ENCODE assay signal across 33 cellular contexts in genomic region chr18:799943-800342, GRCh38.
"Had no signal": no experiment of that assay in that cellular context is flagged by ENCODE, and none has a peak within 500 bp of the region (broad histone marks: within the 10 kb centered on the region; RNA-seq: fewer than 3 reads in every experiment).

No MANE protein-coding gene starts in this region.

- ATAC-seq: activated CD4-positive, alpha-beta T cell treated with anti-CD3 and anti-CD28 coated beads for 36 hours; activated CD8-positive, alpha-beta memory T cell treated with anti-CD3 and anti-CD28 coated beads, Interleukin-2, amount 10 ng/mL, durations not matched to agents 7 days and 5 days; activated CD8-positive, alpha-beta T cell treated with anti-CD3 and anti-CD28 coated beads, Interleukin-2, amount 10 ng/mL, durations not matched to agents 7 days and 5 days; activated naive CD8-positive, alpha-beta T cell treated with anti-CD3 and anti-CD28 coated beads, Interleukin-2, amount 50 U/mL, for 24 hours had no signal

- H3K9me3 ChIP-seq: ascending aorta had no signal

- H3K27ac ChIP-seq: ascending aorta, VCaP had no signal

- H3K4me1 Mint-ChIP-seq: activated B cell treated with CpG ODN at 0.5 μM for 24 hours had no signal

- H3K4me1 ChIP-seq: ascending aorta had no signal

- DNase-seq: activated B cell treated with CpG ODN at 0.5 μM for 24 hours; activated CD4-positive, alpha-beta memory T cell treated with anti-CD3 and anti-CD28 coated beads, Interleukin-2, amount 10 ng/mL, durations not matched to agents 7 days and 5 days; activated CD4-positive, alpha-beta T cell treated with anti-CD3 and anti-CD28 coated beads for 1 hour; activated CD4-positive, alpha-beta T cell treated with anti-CD3 and anti-CD28 coated beads for 36 hours; activated CD4-positive, alpha-beta T cell treated with anti-CD3 and anti-CD28 coated beads for 48 hours; activated CD4-positive, alpha-beta T cell treated with anti-CD3 and anti-CD28 coated beads, Interleukin-2, amount 10 ng/mL, durations not matched to agents 7 days and 5 days; activated CD4-positive, alpha-beta T cell treated with anti-CD3 and anti-CD28 coated beads, Interleukin-2, amount 50 U/mL, for 48 hours; activated CD8-positive, alpha-beta memory T cell treated with anti-CD3 and anti-CD28 coated beads for 24 hours; activated CD8-positive, alpha-beta memory T cell treated with anti-CD3 and anti-CD28 coated beads, Interleukin-2, amount 10 ng/mL, durations not matched to agents 7 days and 5 days; activated CD8-positive, alpha-beta memory T cell treated with anti-CD3 and anti-CD28 coated beads, Interleukin-2, amount 50 U/mL, for 48 hours; activated CD8-positive, alpha-beta T cell treated with anti-CD3 and anti-CD28 coated beads, Interleukin-2, amount 10 ng/mL, durations not matched to agents 7 days and 5 days; activated effector memory CD4-positive, alpha-beta T cell treated with Interleukin-2 at 50 U/mL for 16 hours; activated gamma-delta T cell; activated naive CD4-positive, alpha-beta T cell treated with anti-CD3 and anti-CD28 coated beads, Interleukin-2, amount 10 ng/mL, durations not matched to agents 7 days and 5 days; activated naive CD4-positive, alpha-beta T cell treated with Interleukin-2 at 50 U/mL for 16 hours; activated naive CD8-positive, alpha-beta T cell treated with anti-CD3 and anti-CD28 coated beads, Interleukin-2, amount 10 ng/mL, durations not matched to agents 7 days and 5 days; activated naive CD8-positive, alpha-beta T cell treated with anti-CD3 and anti-CD28 coated beads, Interleukin-2, amount 50 U/mL, for 24 hours; activated T-cell treated with anti-CD3 and anti-CD28 coated beads, Interleukin-2, amount 50 U/mL, for 24 hours; activated T-cell treated with anti-CD3 and anti-CD28 coated beads, Interleukin-2, amount 50 U/mL, for 48 hours; amygdala; anterior cingulate cortex; central memory CD4-positive, alpha-beta T cell; T-helper 2 cell; T-helper 9 cell had no signal

- H3K9me3 Mint-ChIP-seq: activated CD4-positive, alpha-beta memory T cell treated with anti-CD3 and anti-CD28 coated beads, Interleukin-2, amount 10 ng/mL, durations not matched to agents 7 days and 5 days; activated naive CD4-positive, alpha-beta T cell treated with anti-CD3 and anti-CD28 coated beads, Interleukin-2, amount 50 U/mL, for 24 hours; activated naive CD8-positive, alpha-beta T cell treated with anti-CD3 and anti-CD28 coated beads, Interleukin-2, amount 50 U/mL, for 24 hours; activated T-cell treated with anti-CD3 and anti-CD28 coated beads, Interleukin-2, amount 50 U/mL, for 24 hours; activated T-helper 2 cell treated with anti-CD3 and anti-CD28 coated beads, Interferon-gamma antibody, Interleukin-2, Interleukin-4, amounts not matched to agents 10 μg/mL and 5 μg/mL and 100 μg/mL, durations not matched to agents 14 hours and 24 hours and 36 hours; T-helper 1 cell treated with Interleukin-12 subunit alpha and Interleukin-12 subunit beta and Interleukin-4 antibody, amounts not matched to agents 30 μg/mL and 1 μg/mL, for 36 hours; T-helper 2 cell treated with Interferon-gamma antibody and Interleukin-4, amounts not matched to agents 5 μg/mL and 100 μg/mL, for 36 hours had no signal

- H3K4me3 Mint-ChIP-seq: activated B cell treated with CpG ODN at 0.5 μM for 24 hours; activated CD4-positive, alpha-beta memory T cell treated with anti-CD3 and anti-CD28 coated beads, Interleukin-2, amount 10 ng/mL, durations not matched to agents 7 days and 5 days; activated CD4-positive, alpha-beta T cell treated with anti-CD3 and anti-CD28 coated beads for 36 hours; activated CD4-positive, alpha-beta T cell treated with anti-CD3 and anti-CD28 coated beads, Interleukin-2, amount 10 ng/mL, durations not matched to agents 7 days and 5 days; activated CD8-positive, alpha-beta memory T cell treated with anti-CD3 and anti-CD28 coated beads, Interleukin-2, amount 10 ng/mL, durations not matched to agents 7 days and 5 days; activated CD8-positive, alpha-beta T cell treated with anti-CD3 and anti-CD28 coated beads, Interleukin-2, amount 10 ng/mL, durations not matched to agents 7 days and 5 days; activated naive CD4-positive, alpha-beta T cell treated with anti-CD3 and anti-CD28 coated beads, Interleukin-2, amount 10 ng/mL, durations not matched to agents 7 days and 5 days; activated naive CD4-positive, alpha-beta T cell treated with anti-CD3 and anti-CD28 coated beads, Interleukin-2, amount 50 U/mL, for 24 hours; activated naive CD8-positive, alpha-beta T cell treated with anti-CD3 and anti-CD28 coated beads, Interleukin-2, amount 10 ng/mL, durations not matched to agents 7 days and 5 days; activated naive CD8-positive, alpha-beta T cell treated with anti-CD3 and anti-CD28 coated beads, Interleukin-2, amount 50 U/mL, for 24 hours; activated T-cell treated with anti-CD3 and anti-CD28 coated beads, Interleukin-2, amount 50 U/mL, for 24 hours; brain; T-helper 1 cell treated with Interleukin-12 subunit alpha and Interleukin-12 subunit beta and Interleukin-4 antibody, amounts not matched to agents 30 μg/mL and 1 μg/mL, for 36 hours; T-helper 2 cell treated with Interferon-gamma antibody and Interleukin-4, amounts not matched to agents 5 μg/mL and 100 μg/mL, for 36 hours had no signal

- H3K36me3 ChIP-seq: ascending aorta had no signal

- FAIRE-seq: TTC549 had no signal

- H3K27me3 ChIP-seq: ascending aorta had no signal

- H3K27me3 Mint-ChIP-seq: activated CD4-positive, alpha-beta memory T cell treated with anti-CD3 and anti-CD28 coated beads, Interleukin-2, amount 10 ng/mL, durations not matched to agents 7 days and 5 days; activated CD4-positive, alpha-beta T cell treated with anti-CD3 and anti-CD28 coated beads for 36 hours; activated CD4-positive, alpha-beta T cell treated with anti-CD3 and anti-CD28 coated beads, Interleukin-2, amount 10 ng/mL, durations not matched to agents 7 days and 5 days; activated CD8-positive, alpha-beta memory T cell treated with anti-CD3 and anti-CD28 coated beads, Interleukin-2, amount 10 ng/mL, durations not matched to agents 7 days and 5 days; activated naive CD4-positive, alpha-beta T cell treated with anti-CD3 and anti-CD28 coated beads, Interleukin-2, amount 10 ng/mL, durations not matched to agents 7 days and 5 days; activated naive CD4-positive, alpha-beta T cell treated with anti-CD3 and anti-CD28 coated beads, Interleukin-2, amount 50 U/mL, for 24 hours; activated naive CD8-positive, alpha-beta T cell; activated naive CD8-positive, alpha-beta T cell treated with anti-CD3 and anti-CD28 coated beads, Interleukin-2, amount 10 ng/mL, durations not matched to agents 7 days and 5 days; activated naive CD8-positive, alpha-beta T cell treated with anti-CD3 and anti-CD28 coated beads, Interleukin-2, amount 50 U/mL, for 24 hours; activated T-cell treated with anti-CD3 and anti-CD28 coated beads, Interleukin-2, amount 50 U/mL, for 24 hours; brain had no signal

- H3K4me3 ChIP-seq: ascending aorta had no signal

- H3K27ac Mint-ChIP-seq: activated B cell treated with CpG ODN at 0.5 μM for 24 hours; activated CD4-positive, alpha-beta memory T cell treated with anti-CD3 and anti-CD28 coated beads, Interleukin-2, amount 10 ng/mL, durations not matched to agents 7 days and 5 days; activated CD4-positive, alpha-beta T cell treated with anti-CD3 and anti-CD28 coated beads for 36 hours; activated CD4-positive, alpha-beta T cell treated with anti-CD3 and anti-CD28 coated beads, Interleukin-2, amount 10 ng/mL, durations not matched to agents 7 days and 5 days; activated CD8-positive, alpha-beta memory T cell treated with anti-CD3 and anti-CD28 coated beads, Interleukin-2, amount 10 ng/mL, durations not matched to agents 7 days and 5 days; activated CD8-positive, alpha-beta T cell treated with anti-CD3 and anti-CD28 coated beads, Interleukin-2, amount 10 ng/mL, durations not matched to agents 7 days and 5 days; activated naive CD4-positive, alpha-beta T cell treated with anti-CD3 and anti-CD28 coated beads, Interleukin-2, amount 10 ng/mL, durations not matched to agents 7 days and 5 days; activated naive CD4-positive, alpha-beta T cell treated with anti-CD3 and anti-CD28 coated beads, Interleukin-2, amount 50 U/mL, for 24 hours; activated naive CD8-positive, alpha-beta T cell; activated naive CD8-positive, alpha-beta T cell treated with anti-CD3 and anti-CD28 coated beads, Interleukin-2, amount 10 ng/mL, durations not matched to agents 7 days and 5 days; activated naive CD8-positive, alpha-beta T cell treated with anti-CD3 and anti-CD28 coated beads, Interleukin-2, amount 50 U/mL, for 24 hours; activated T-cell treated with anti-CD3 and anti-CD28 coated beads, Interleukin-2, amount 50 U/mL, for 24 hours; activated T-helper 2 cell treated with anti-CD3 and anti-CD28 coated beads, Interferon-gamma antibody, Interleukin-2, Interleukin-4, amounts not matched to agents 10 μg/mL and 5 μg/mL and 100 μg/mL, durations not matched to agents 14 hours and 24 hours and 36 hours; brain; T-helper 1 cell treated with Interleukin-12 subunit alpha and Interleukin-12 subunit beta and Interleukin-4 antibody, amounts not matched to agents 30 μg/mL and 1 μg/mL, for 36 hours; T-helper 2 cell treated with Interferon-gamma antibody and Interleukin-4, amounts not matched to agents 5 μg/mL and 100 μg/mL, for 36 hours had no signal
